In the genomic region with DNA sequence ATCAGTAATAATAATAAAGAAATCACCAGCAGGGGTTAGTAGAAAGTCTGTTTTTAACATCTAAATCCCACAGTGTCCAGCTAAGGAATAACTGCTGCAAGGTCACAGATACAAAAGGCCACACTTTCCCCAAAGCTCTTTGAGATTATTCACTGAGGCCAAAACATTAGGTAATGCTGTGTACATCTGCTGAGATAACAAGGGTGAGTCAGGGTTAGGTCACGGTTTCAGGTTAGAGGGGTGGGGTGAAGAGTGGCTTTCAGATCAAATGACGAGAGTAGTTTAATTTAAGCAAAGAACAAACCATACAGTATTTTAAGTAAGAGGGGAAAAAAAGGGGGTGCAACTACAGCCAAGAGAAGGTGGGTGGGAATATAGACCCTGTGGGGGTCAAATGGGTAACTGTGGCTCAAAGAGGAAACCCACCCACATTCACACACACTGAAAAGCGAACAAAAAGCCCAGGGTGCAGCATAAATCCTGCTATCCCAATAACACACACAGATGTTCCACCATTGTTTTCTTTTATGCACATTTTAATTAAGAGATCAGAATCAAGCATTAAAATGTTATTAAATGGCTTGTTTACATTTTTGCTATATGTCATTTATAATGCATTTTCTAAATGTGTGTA, we compare ENCODE assay signal across 9 cellular contexts.
DNase-seq lines count a peak whose midpoint lies in the region; ATAC-seq and TF ChIP-seq lines count a peak whose summit lies in the region.
"Had no signal": no experiment of that assay in that cellular context is flagged by ENCODE, and none has a peak within 500 bp of the region (broad histone marks: within the 10 kb centered on the region; RNA-seq: fewer than 3 reads in every experiment).

No MANE protein-coding gene starts in this region.

- no peak for TF ChIP-seq EP300 in upper lobe of left lung (IDR thresholded peaks at IDR 0.05)

- no peak for TF ChIP-seq CTCF in glutamatergic neuron (IDR thresholded peaks at IDR 0.05; ENCODE audit: partially characterized antibody, unreplicated experiment)
- TF ChIP-seq CTCF in upper lobe of left lung (IDR thresholded peaks at IDR 0.05), result no peak
- TF ChIP-seq CTCF in spleen (IDR thresholded peaks at IDR 0.05 in 8 of 11, conservative IDR thresholded peaks at IDR 0.05 in 3 of 11), result no peak

- TF ChIP-seq POLR2A in upper lobe of left lung (IDR thresholded peaks at IDR 0.05) (no peak), spleen (IDR thresholded peaks at IDR 0.05) (no peak)

- H3K27me3 ChIP-seq in upper lobe of left lung, result no peaks in the 10 kb centered on the region
- H3K27me3 ChIP-seq in spleen (replicated peaks in 1 of 7), result no peaks in the 10 kb centered on the region

- H3K27me3 Mint-ChIP-seq in glutamatergic neuron (ENCODE audit: unreplicated experiment), result no peaks in the 10 kb centered on the region
- H3K27me3 Mint-ChIP-seq: dendritic cell treated with granulocyte-macrophage colony-stimulating factor and Interleukin-4, amounts not matched to agents 40 ng/mL and 50 ng/mL, for 4 days had no signal

- 79 to 80% methylated on average over 3 of the region's 3 CpGs for WGBS in upper lobe of left lung, 2 donors
- WGBS in spleen, 5 donors, result 76 to 89% (median 78%) methylated on average over 3 of the region's 3 CpGs

- H3K4me1 Mint-ChIP-seq in glutamatergic neuron (ENCODE audit: low read depth, unreplicated experiment), result no peaks in the 10 kb centered on the region

- no peaks in the 10 kb centered on the region for H3K36me3 ChIP-seq in upper lobe of left lung
- H3K36me3 ChIP-seq in spleen, result no peaks in the 10 kb centered on the region

- H3K9me3 ChIP-seq in upper lobe of left lung, result no peaks in the 10 kb centered on the region
- H3K9me3 ChIP-seq in spleen, result no peaks in the 10 kb centered on the region

- peak overlapping the region; percentile 6 for H3K27ac Mint-ChIP-seq in glutamatergic neuron (ENCODE audit: unreplicated experiment)
- H3K27ac Mint-ChIP-seq: dendritic cell treated with granulocyte-macrophage colony-stimulating factor and Interleukin-4, amounts not matched to agents 40 ng/mL and 50 ng/mL, for 4 days had no signal

- no peak overlapping the region for H3K4me3 Mint-ChIP-seq in glutamatergic neuron (ENCODE audit: unreplicated experiment)
- H3K4me3 Mint-ChIP-seq: dendritic cell treated with granulocyte-macrophage colony-stimulating factor and Interleukin-4, amounts not matched to agents 40 ng/mL and 50 ng/mL, for 4 days had no signal

- H3K36me3 Mint-ChIP-seq in glutamatergic neuron (ENCODE audit: unreplicated experiment), result no peaks in the 10 kb centered on the region

- H3K4me3 ChIP-seq in upper lobe of left lung (no peak overlapping the region), spleen (no peak overlapping the region)

- intact Hi-C loops in spleen (cut with DNase I; ENCODE audit: low total_unique reads), result no loop called here

- H3K4me1 ChIP-seq in upper lobe of left lung, result peaks cover 0 to 19% (median 9%) of the 10 kb centered on the region in 4 donors
- no peaks in the 10 kb centered on the region for H3K4me1 ChIP-seq in spleen

- H3K9me3 Mint-ChIP-seq in glutamatergic neuron (ENCODE audit: unreplicated experiment), result no peaks in the 10 kb centered on the region
- H3K9me3 Mint-ChIP-seq: dendritic cell treated with granulocyte-macrophage colony-stimulating factor and Interleukin-4, amounts not matched to agents 40 ng/mL and 50 ng/mL, for 4 days had no signal

- DNase-seq in COLO829 (ENCODE audit: low spot score) (peak; percentile 24), NCI-H460 (ENCODE audit: extremely low read depth, low read depth) (peak; percentile 5), glutamatergic neuron (no peak), upper lobe of left lung (peak in 1 of 2 donors; percentile 29), hippocampal formation (lab: John Stamatoyannopoulos, UW) (no peak), spleen (no peak)

- peak; percentile 85 for ATAC-seq in GM21529 (IDR thresholded peaks at IDR 0.05; ENCODE audit: unreplicated experiment)
- peak; percentile 59 to 90 for ATAC-seq in upper lobe of left lung (ENCODE audit: low FRiP score in 2 of 2)
- ATAC-seq in GM19397 (IDR thresholded peaks at IDR 0.05; ENCODE audit: unreplicated experiment), result no peak

- H3K27ac ChIP-seq in upper lobe of left lung (no peak overlapping the region), spleen (no peak overlapping the region)

Comparison
In these comparisons a context has a peak if more than half of its experiments do, and no peak if none do; other contexts are left out.
1. DNase-seq: peak in COLO829 (single experiment) and NCI-H460 (single experiment); none in glutamatergic neuron (single experiment), hippocampal formation (0 of 2) and spleen (single experiment).